In genomic region chr20:18541741-18542140, GRCh38 we compare ENCODE assay signal across 30 cellular contexts. TPM values are rescaled to one million over a fixed set of nuclear protein-coding genes. Genes with fewer than 3 reads are reported as not detected.
A peak's percentile ranks its signal among the peaks of the same experiment; 100 is the strongest.
DNase-seq lines count a peak whose midpoint lies in the region; FAIRE-seq and TF ChIP-seq lines count a peak whose summit lies in the region.
"Had no signal": no experiment of that assay in that cellular context is flagged by ENCODE, and none has a peak within 500 bp of the region (broad histone marks: within the 10 kb centered on the region; RNA-seq: fewer than 3 reads in every experiment).

No MANE protein-coding gene starts in this region.

- H3K4me1 ChIP-seq in ACC112 (ENCODE audit: control insufficient read depth, insufficient read depth, low read length, unreplicated experiment): peaks cover 33% of the 10 kb centered on the region
- H3K4me1 ChIP-seq in esophagus squamous epithelium: peaks cover 0 to 3% (median 0%) of the 10 kb centered on the region in 3 donors
- H3K4me1 ChIP-seq: BLaER1, heart left ventricle had no signal

- CTCF ChIA-PET in GM10248 (lab: Yijun Ruan, JAX): interaction anchor here (1.0 to 1.3 kb wide), 2 partner anchors 10 to 45 kb away, joined by 3 read pairs; partner anchors contain the start of gene RBBP9

- H3K4me3 ChIP-seq in ACC112 (ENCODE audit: low read depth, low read length) (no peak overlapping the region), bronchial epithelial cell (ENCODE audit: low read depth, low read length) (no peak overlapping the region), esophagus squamous epithelium (no peak overlapping the region)
- H3K4me3 ChIP-seq: BLaER1, heart left ventricle had no signal

- DNase-seq in HPDE6-E6E7 (ENCODE audit: extremely low spot score): peak; percentile 80
- DNase-seq in bronchial epithelial cell (ENCODE audit: low read depth): peak; percentile 99
- peak; percentile 97 for DNase-seq in kidney glomerular epithelial cell (lab: John Stamatoyannopoulos, UW)
- DNase-seq in GM10248 (ENCODE audit: extremely low spot score): no peak
- no peak for DNase-seq in esophagus squamous epithelium (lab: John Stamatoyannopoulos, UW)
- no peak for DNase-seq in NCI-H345 (lab: John Stamatoyannopoulos, UW)
- DNase-seq in NCI-H2029 treated with DMSO at 0.1 percent for 48 hours (lab: John Stamatoyannopoulos, UW): no peak
- DNase-seq: activated CD4-positive, alpha-beta T cell treated with anti-CD3 and anti-CD28 coated beads, Interleukin-2, amount 50 U/mL, for 48 hours; activated CD4-positive, CD25-positive, alpha-beta regulatory T cell; activated CD8-positive, alpha-beta memory T cell treated with anti-CD3 and anti-CD28 coated beads, Interleukin-2, amount 50 U/mL, for 48 hours; activated effector memory CD4-positive, alpha-beta T cell treated with Interleukin-2 at 50 U/mL for 16 hours; brain microvascular endothelial cell; COR-L47; effector memory CD4-positive, alpha-beta T cell; H7; heart left ventricle; mesendoderm; naive B cell; NCI-H1048; NCI-H187 treated with DMSO at 0.1 percent for 48 hours; NCI-H2227 treated with DMSO at 0.1 percent for 48 hours; NCI-H748 treated with DMSO at 0.1 percent for 48 hours; occipital lobe; SHP77; small intestine; stimulated activated CD4-positive, alpha-beta T cell treated with anti-CD3 and anti-CD28 coated beads, Interleukin-1b, Interleukin-23, amount 100 ng/mL, for 48 hours had no signal

- H3K36me3 ChIP-seq in ACC112 (ENCODE audit: insufficient read depth, low read length) (peaks cover 14% of the 10 kb centered on the region), bronchial epithelial cell (ENCODE audit: control insufficient read depth, insufficient read depth, low read length) (peaks cover 17% of the 10 kb centered on the region), esophagus squamous epithelium (peaks cover 0 to 91% (median 16%) of the 10 kb centered on the region in 3 donors)

- H3K27me3 ChIP-seq in ACC112 (ENCODE audit: insufficient read depth, low read length) (no peaks in the 10 kb centered on the region), bronchial epithelial cell (ENCODE audit: control insufficient read depth, insufficient read depth, low read length) (no peaks in the 10 kb centered on the region), esophagus squamous epithelium (no peaks in the 10 kb centered on the region)
- H3K27me3 ChIP-seq: BLaER1, brain microvascular endothelial cell, heart left ventricle had no signal

- H3K27ac ChIP-seq in ACC112 (ENCODE audit: low read depth, low read length) (peak overlapping the region; percentile 75), esophagus squamous epithelium (no peak overlapping the region)
- H3K27ac ChIP-seq: BLaER1, brain microvascular endothelial cell, heart left ventricle had no signal

- no peak overlapping the region for H2AFZ ChIP-seq in ACC112 (ENCODE audit: low read length, unreplicated experiment)

- H3K9me3 ChIP-seq in esophagus squamous epithelium: no peaks in the 10 kb centered on the region
- H3K9me3 ChIP-seq: BLaER1, heart left ventricle had no signal

- no peak for TF ChIP-seq POLR2A in esophagus squamous epithelium (IDR thresholded peaks at IDR 0.05)

- intact Hi-C loops in esophagus squamous epithelium (cut with DNase I): no loop called here

- no peak for FAIRE-seq in bronchial epithelial cell (lab: Jason Lieb, UNC)
- FAIRE-seq: HepG2, small intestine, urothelium cell line had no signal

- POLR2A ChIA-PET in GM10248 (lab: Yijun Ruan, JAX): no interaction called here

- no peak for TF ChIP-seq CTCF in bronchial epithelial cell (IDR thresholded peaks at IDR 0.05; ENCODE audit: insufficient read depth, low read length, severe bottlenecking)
- TF ChIP-seq CTCF in GM10248 (IDR thresholded peaks at IDR 0.05; ENCODE audit: control extremely low read depth, extremely low read depth, low read depth, missing control alignments): no peak
- TF ChIP-seq CTCF in esophagus squamous epithelium (IDR thresholded peaks at IDR 0.05): no peak

- WGBS in esophagus squamous epithelium, 2 donors: 30 to 53% methylated on average over 5 of the region's 5 CpGs

- H3K79me2 ChIP-seq in ACC112 (ENCODE audit: control insufficient read depth, insufficient read depth, low read length, unreplicated experiment): no peaks in the 10 kb centered on the region

RNA-seq across cellular contexts. Expression of gene SMIM26, which starts 25.5 kb away (rescaled TPM):
- total RNA-seq in bronchial epithelial cell (108 and 186 TPM in 2 replicates), esophagus squamous epithelium (100 to 1,000 TPM in 2 of 4 donors, 10 to 100 TPM in 2; 72.0 to 147 (median 106) TPM)

RNA-seq across cellular contexts. Expression of gene SEC23B, which starts 34.0 kb away (rescaled TPM):
- total RNA-seq in bronchial epithelial cell (81.6 and 119 TPM in 2 replicates), esophagus squamous epithelium (10 to 100 TPM; 37.6 to 72.3 (median 43.9) TPM)

RNA-seq across cellular contexts. Expression of gene RBBP9, which starts 44.7 kb away (rescaled TPM):
- total RNA-seq in bronchial epithelial cell: 12.0 and 18.2 TPM in 2 replicates
- total RNA-seq in esophagus squamous epithelium: 10 to 100 TPM in 3 of 4 donors, 1 to 10 TPM in 1; 6.6 to 27.7 (median 11.4) TPM

RNA-seq across cellular contexts. Expression of gene DTD1, which starts 46.1 kb away (rescaled TPM):
- total RNA-seq in bronchial epithelial cell: 197 and 241 TPM in 2 replicates
- total RNA-seq in esophagus squamous epithelium: 10 to 100 TPM; 27.3 to 54.0 (median 35.2) TPM

Comparison
In these comparisons a context has a peak if more than half of its experiments do, and no peak if none do; other contexts are left out.
1. DNase-seq: peak in HPDE6-E6E7 (single experiment), bronchial epithelial cell (single experiment) and kidney glomerular epithelial cell (single experiment); none in GM10248 (single experiment), esophagus squamous epithelium (single experiment), NCI-H345 (single experiment) and NCI-H2029 treated with DMSO at 0.1 percent for 48 hours (single experiment).